28 cellular contexts compared by ENCODE assay signal in the genomic region with DNA sequence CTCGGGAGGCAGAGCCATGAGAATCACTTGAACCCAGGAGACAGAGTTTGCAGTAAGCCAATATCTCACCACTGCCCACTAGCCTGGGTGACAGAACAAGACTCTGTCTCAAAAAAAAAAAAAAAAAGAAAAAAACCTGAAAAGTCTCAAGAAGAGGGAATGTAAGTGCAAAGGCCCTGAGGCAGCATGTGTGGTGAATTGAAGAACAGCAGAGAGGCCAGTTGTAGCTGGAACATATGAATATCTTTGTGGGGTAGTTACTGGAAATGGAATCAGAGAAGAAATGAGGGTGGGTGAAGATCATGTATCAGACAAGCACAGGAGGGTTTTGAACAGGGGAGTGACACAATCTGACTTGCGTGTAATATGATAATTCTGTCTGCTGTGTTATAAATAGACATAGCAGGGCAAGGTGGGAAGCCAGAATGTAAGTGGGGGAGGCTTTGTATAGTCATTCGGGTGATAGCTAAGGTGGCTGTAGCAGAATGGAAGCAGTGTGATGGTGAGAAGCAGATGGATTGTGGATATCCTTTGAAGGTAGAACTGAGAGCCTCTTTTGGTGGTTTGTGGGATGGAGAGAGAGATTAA. TPM values are rescaled to one million over a fixed set of nuclear protein-coding genes. Genes with fewer than 3 reads are reported as not detected.
"Had no signal": no experiment of that assay in that cellular context is flagged by ENCODE, and none has a peak within 500 bp of the region (broad histone marks: within the 10 kb centered on the region; RNA-seq: fewer than 3 reads in every experiment).

No MANE protein-coding gene starts in this region.

- H3K9me3 Mint-ChIP-seq: endodermal cell had no signal

- H3K4me1 Mint-ChIP-seq: endodermal cell, mesothelial cell of epicardium, naive B cell had no signal

- H3K4me3 Mint-ChIP-seq: dendritic cell treated with granulocyte-macrophage colony-stimulating factor and Interleukin-4, amounts not matched to agents 40 ng/mL and 50 ng/mL, for 4 days; effector memory CD8-positive, alpha-beta T cell; endodermal cell; mesothelial cell of epicardium; naive B cell had no signal

- H3K36me3 Mint-ChIP-seq: mesothelial cell of epicardium had no signal

- H3K4me1 ChIP-seq: colonic mucosa, esophagus squamous epithelium, heart right ventricle, left lung, lower lobe of right lung had no signal

- H3K27ac Mint-ChIP-seq: dendritic cell treated with granulocyte-macrophage colony-stimulating factor and Interleukin-4, amounts not matched to agents 40 ng/mL and 50 ng/mL, for 4 days; effector memory CD8-positive, alpha-beta T cell; endodermal cell; mesothelial cell of epicardium had no signal

- H3K27me3 ChIP-seq: colonic mucosa, esophagus squamous epithelium, gastrocnemius medialis, heart right ventricle, left lung had no signal

- H3K27ac ChIP-seq: colonic mucosa, epithelial cell of prostate, esophagus squamous epithelium, gastrocnemius medialis, heart right ventricle, left lung, lower lobe of right lung had no signal

- ATAC-seq: effector memory CD8-positive, alpha-beta T cell; esophagus mucosa; heart right ventricle; left cardiac atrium; left lung; left ventricle myocardium superior; lower lobe of right lung; mucosa of descending colon had no signal

- DNase-seq: colonic mucosa; cortex of kidney; effector CD8-positive, alpha-beta T cell; effector memory CD8-positive, alpha-beta T cell; endodermal cell; erythroblast; esophagus squamous epithelium; foreskin fibroblast; foreskin melanocyte; gastrocnemius medialis; glutamatergic neuron; heart right ventricle; hippocampal formation; left cardiac atrium; left lung; left ventricle myocardium superior; lower lobe of right lung; mesenchymal stem cell; mucosa of descending colon; naive B cell had no signal

- H3K9me3 ChIP-seq: colonic mucosa, esophagus squamous epithelium, gastrocnemius medialis, heart right ventricle, left lung, lower lobe of right lung, mucosa of descending colon had no signal

- H3K4me3 ChIP-seq: colonic mucosa, esophagus squamous epithelium, gastrocnemius medialis, heart right ventricle, left lung, lower lobe of right lung, mucosa of descending colon had no signal

- FAIRE-seq: endometrium, islet of Langerhans, keratinocyte had no signal

- H3K36me3 ChIP-seq: colonic mucosa, esophagus squamous epithelium, gastrocnemius medialis, heart right ventricle, left lung, lower lobe of right lung had no signal

- H3K27me3 Mint-ChIP-seq: dendritic cell treated with granulocyte-macrophage colony-stimulating factor and Interleukin-4, amounts not matched to agents 40 ng/mL and 50 ng/mL, for 4 days; effector memory CD8-positive, alpha-beta T cell; naive B cell had no signal

RNA-seq across cellular contexts. Expression of gene ITGA8, which starts 45.2 kb away (rescaled TPM):
- total RNA-seq: myocyte had no signal
- polyA plus RNA-seq: keratinocyte had no signal
